ENCODE assay signal across 8 cellular contexts in the genomic region with DNA sequence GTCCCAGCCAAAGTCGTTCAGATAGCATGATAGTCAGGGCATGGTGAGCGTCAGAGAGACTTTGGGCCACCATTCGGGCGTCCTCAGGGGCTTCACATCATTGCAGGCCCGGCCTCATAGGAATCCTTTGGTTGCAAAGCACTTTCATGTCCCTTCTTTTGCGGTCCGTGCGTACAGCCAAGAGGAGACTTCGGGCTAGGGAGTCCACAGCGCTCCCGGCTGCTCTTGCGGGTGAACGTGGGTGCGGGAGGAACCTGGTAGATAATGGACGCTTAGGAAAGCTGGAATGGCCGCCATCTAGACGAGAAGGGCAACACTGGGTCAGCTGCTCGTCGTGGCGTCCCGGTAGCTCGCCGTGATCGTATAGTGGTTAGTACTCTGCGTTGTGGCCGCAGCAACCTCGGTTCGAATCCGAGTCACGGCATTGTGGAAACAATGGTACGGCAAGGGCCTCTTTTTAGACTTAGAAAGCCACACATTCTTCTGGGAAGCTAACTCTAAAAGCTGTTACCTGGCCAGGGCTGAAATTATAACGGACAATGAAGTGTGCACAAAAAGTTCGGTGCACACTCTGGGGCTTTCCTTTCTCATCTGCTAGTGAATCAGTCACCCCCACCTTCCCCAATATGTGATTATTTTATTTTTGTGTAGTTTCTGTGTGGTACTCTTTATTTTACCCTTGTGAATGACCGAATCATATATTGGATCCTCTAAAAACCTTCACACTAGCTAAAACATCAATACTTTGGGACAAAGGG. TPM values are rescaled to one million over a fixed set of nuclear protein-coding genes. Genes with fewer than 3 reads are reported as not detected.
DNase-seq lines count a peak whose midpoint lies in the region; ATAC-seq and TF ChIP-seq lines count a peak whose summit lies in the region.

No MANE protein-coding gene starts in this region.

- TF ChIP-seq POLR2A in erythroblast (IDR thresholded peaks at IDR 0.05; ENCODE audit: low read length) = no peak

- H3K9ac ChIP-seq in OCI-LY1 (ENCODE audit: low read length) (peak overlapping the region; percentile 85), mucosa of rectum (ENCODE audit: low read depth in 1 of 2, low read length in 2 of 2) (peak overlapping the region; percentile 91 to 96)

- H4K20me1 ChIP-seq in OCI-LY1 (ENCODE audit: insufficient read depth, low read length) = no peaks in the 10 kb centered on the region

- H3K9me3 ChIP-seq in OCI-LY1 (ENCODE audit: low read length) = no peaks in the 10 kb centered on the region
- no peaks in the 10 kb centered on the region for H3K9me3 ChIP-seq in mucosa of rectum (ENCODE audit: control insufficient read depth in 2 of 2, low read length in 2 of 2)

- H3K9me2 ChIP-seq in OCI-LY1 (ENCODE audit: low read depth, low read length) = no peaks in the 10 kb centered on the region

- no peak for TF ChIP-seq CTCF in OCI-LY1 (IDR thresholded peaks at IDR 0.05; ENCODE audit: low read length)

- ATAC-seq in GM18498 (IDR thresholded peaks at IDR 0.05; ENCODE audit: unreplicated experiment) (peak; percentile 14), HG02623 (IDR thresholded peaks at IDR 0.05; ENCODE audit: unreplicated experiment) (no peak)

- H3K27ac ChIP-seq in OCI-LY1 (ENCODE audit: low read depth, low read length, poor library complexity, severe bottlenecking) = peak overlapping the region; percentile 88
- H3K27ac ChIP-seq in mucosa of rectum (ENCODE audit: low read depth in 2 of 2, low read length in 2 of 2) = peak overlapping the region; percentile 99 to 100

- H3K27me3 ChIP-seq in OCI-LY1 (ENCODE audit: insufficient read depth, low read length) (no peaks in the 10 kb centered on the region), mucosa of rectum (ENCODE audit: control insufficient read depth in 2 of 2, insufficient read depth in 2 of 2, low read length in 2 of 2) (no peaks in the 10 kb centered on the region)

- no peaks in the 10 kb centered on the region for H3K79me2 ChIP-seq in OCI-LY1 (ENCODE audit: insufficient read depth, low read length)

- H3K4me1 ChIP-seq in OCI-LY1 (ENCODE audit: insufficient read depth, low read length, severe bottlenecking) (peaks cover 20% of the 10 kb centered on the region), mucosa of rectum (ENCODE audit: control insufficient read depth in 2 of 2, insufficient read depth in 2 of 2, low read length in 2 of 2) (peaks cover 10 to 12% of the 10 kb centered on the region in 2 donors)

- no peaks in the 10 kb centered on the region for H3K36me3 ChIP-seq in OCI-LY1 (ENCODE audit: insufficient read depth, low read length)
- no peaks in the 10 kb centered on the region for H3K36me3 ChIP-seq in mucosa of rectum (ENCODE audit: control insufficient read depth in 2 of 2, insufficient read depth in 2 of 2, low read length in 2 of 2)

- H3F3A ChIP-seq in OCI-LY1 (ENCODE audit: insufficient read depth, low read length) = no peaks in the 10 kb centered on the region

- H2AFZ ChIP-seq in OCI-LY1 (ENCODE audit: low read length) = peak overlapping the region; percentile 91

- peak overlapping the region; percentile 96 for H3K4me3 ChIP-seq in OCI-LY1 (ENCODE audit: low read depth, low read length, poor library complexity, severe bottlenecking)
- H3K4me3 ChIP-seq in mucosa of rectum (ENCODE audit: low read length in 2 of 2) = peak overlapping the region; percentile 87 to 97

- DNase-seq in HT1080 (ENCODE audit: low read depth) = peak; percentile 83
- peak; percentile 63 for DNase-seq in activated T-cell treated with anti-CD3 and anti-CD28 coated beads for 1 hour (ENCODE audit: low read depth)
- DNase-seq in erythroblast (lab: John Stamatoyannopoulos, UW) = peak; percentile 86 to 92
- DNase-seq in stimulated activated CD8-positive, alpha-beta memory T cell treated with anti-CD3 and anti-CD28 coated beads, Interleukin-4, amount 100 ng/mL, for 24 hours (ENCODE audit: low read depth) = peak; percentile 70

- peak overlapping the region; percentile 99 for H3K4me2 ChIP-seq in OCI-LY1 (ENCODE audit: low read length)

RNA-seq across cellular contexts. Expression of gene SHF, which starts 13.2 kb away (rescaled TPM):
- 2.9 and 3.4 TPM in 2 replicates for total RNA-seq in HT1080 (2014; rRNA removed; shearing (Covaris generic))
- polyA plus RNA-seq in HT1080 (2015; cell fraction: cytosol; rRNA removed) = 2.7 TPM in 2 replicates
- 1.6 and 2.6 TPM in 2 replicates for polyA plus RNA-seq in HT1080 (2015; cell fraction: nucleus; rRNA removed)

RNA-seq across cellular contexts. Expression of gene SLC28A2, which starts 51.1 kb away (rescaled TPM):
- 0.08 TPM in 1 of 2 replicates, not detected in the other for total RNA-seq in HT1080 (2014; rRNA removed; shearing (Covaris generic))
- polyA plus RNA-seq in HT1080 (2015; cell fraction: cytosol; rRNA removed) = not detected in 2 replicates
- not detected in 2 replicates for polyA plus RNA-seq in HT1080 (2015; cell fraction: nucleus; rRNA removed)
